ENCODE assay signal across 2 cellular contexts in the genomic region with DNA sequence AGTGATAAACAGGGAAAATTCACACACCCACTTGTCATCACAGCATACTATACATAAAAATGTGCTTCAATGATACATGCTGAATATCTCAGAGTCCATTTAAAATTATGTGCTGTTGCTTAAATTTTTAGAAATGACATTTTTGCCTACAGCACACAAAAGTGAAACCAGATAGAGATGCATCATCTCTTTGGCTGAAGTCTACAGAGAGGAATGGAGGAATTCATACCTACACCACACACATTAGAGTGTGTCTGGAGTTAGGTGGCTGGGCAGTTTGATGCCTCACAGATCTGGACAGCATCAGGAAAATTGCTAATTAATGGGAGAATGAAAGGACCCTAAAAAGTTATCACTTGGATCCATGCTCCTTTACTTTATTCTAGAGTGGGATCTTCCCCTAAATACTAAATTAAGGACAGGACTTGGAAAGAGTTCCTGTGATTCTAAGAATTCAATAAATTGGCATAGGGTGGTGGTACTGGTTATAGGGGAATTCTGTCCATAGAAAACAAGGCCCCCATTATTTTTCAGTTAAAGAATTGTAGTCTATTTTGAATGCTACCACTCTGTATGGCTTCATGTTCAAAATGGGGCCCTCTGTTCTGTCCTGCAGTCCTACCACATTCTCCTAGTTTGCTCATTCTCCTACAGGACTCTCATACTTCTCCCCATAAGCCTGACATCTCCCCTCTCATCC.
TF ChIP-seq lines count a peak whose summit lies in the region.

No MANE protein-coding gene starts in this region.

TF ChIP-seq in IMR-90, 13 proteins besides CTCF, POLR2A, EP300 and RAD21:
- no peak for TF ChIP-seq SMC3 (IDR thresholded peaks at IDR 0.05; ENCODE audit: low read depth, low read length)
- no peak for TF ChIP-seq NFE2L2 (IDR thresholded peaks at IDR 0.05; ENCODE audit: low read depth, low read length)
- no peak for TF ChIP-seq CEBPB (IDR thresholded peaks at IDR 0.05; ENCODE audit: low read depth, low read length)
- TF ChIP-seq FOS (IDR thresholded peaks at IDR 0.05; ENCODE audit: low read depth, low read length): no peak
- TF ChIP-seq MXI1 (IDR thresholded peaks at IDR 0.05; ENCODE audit: borderline replicate concordance, low read depth, low read length): no peak
- no peak for TF ChIP-seq CHD1 (IDR thresholded peaks at IDR 0.05; ENCODE audit: low read depth, low read length)
- TF ChIP-seq, protein P1, sequence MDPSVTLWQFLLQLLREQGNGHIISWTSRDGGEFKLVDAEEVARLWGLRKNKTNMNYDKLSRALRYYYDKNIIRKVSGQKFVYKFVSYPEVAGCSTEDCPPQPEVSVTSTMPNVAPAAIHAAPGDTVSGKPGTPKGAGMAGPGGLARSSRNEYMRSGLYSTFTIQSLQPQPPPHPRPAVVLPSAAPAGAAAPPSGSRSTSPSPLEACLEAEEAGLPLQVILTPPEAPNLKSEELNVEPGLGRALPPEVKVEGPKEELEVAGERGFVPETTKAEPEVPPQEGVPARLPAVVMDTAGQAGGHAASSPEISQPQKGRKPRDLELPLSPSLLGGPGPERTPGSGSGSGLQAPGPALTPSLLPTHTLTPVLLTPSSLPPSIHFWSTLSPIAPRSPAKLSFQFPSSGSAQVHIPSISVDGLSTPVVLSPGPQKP (IDR thresholded peaks at IDR 0.05; ENCODE audit: borderline replicate concordance, low read depth, low read length): no peak
- TF ChIP-seq, protein P2, sequence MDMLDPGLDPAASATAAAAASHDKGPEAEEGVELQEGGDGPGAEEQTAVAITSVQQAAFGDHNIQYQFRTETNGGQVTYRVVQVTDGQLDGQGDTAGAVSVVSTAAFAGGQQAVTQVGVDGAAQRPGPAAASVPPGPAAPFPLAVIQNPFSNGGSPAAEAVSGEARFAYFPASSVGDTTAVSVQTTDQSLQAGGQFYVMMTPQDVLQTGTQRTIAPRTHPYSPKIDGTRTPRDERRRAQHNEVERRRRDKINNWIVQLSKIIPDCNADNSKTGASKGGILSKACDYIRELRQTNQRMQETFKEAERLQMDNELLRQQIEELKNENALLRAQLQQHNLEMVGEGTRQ (IDR thresholded peaks at IDR 0.05; ENCODE audit: low read depth, low read length): no peak
- TF ChIP-seq MAZ (IDR thresholded peaks at IDR 0.05; ENCODE audit: borderline replicate concordance, low read depth, low read length): no peak
- TF ChIP-seq BHLHE40 (IDR thresholded peaks at IDR 0.05; ENCODE audit: low read depth, low read length): no peak
- TF ChIP-seq RFX5 (IDR thresholded peaks at IDR 0.05; ENCODE audit: low read depth, low read length): no peak
- no peak for TF ChIP-seq MAFK (IDR thresholded peaks at IDR 0.05; ENCODE audit: low read depth, low read length)
- TF ChIP-seq RCOR1 (IDR thresholded peaks at IDR 0.05; ENCODE audit: insufficient replicate concordance, low read length): no peak

TF ChIP-seq in endothelial cell of umbilical vein, 7 proteins besides CTCF, POLR2A, EP300 and RAD21:
- TF ChIP-seq MAX (IDR thresholded peaks at IDR 0.05; ENCODE audit: insufficient read depth, insufficient read length) (no peak), POLR2AphosphoS5 (IDR thresholded peaks at IDR 0.05; ENCODE audit: insufficient read depth, low read depth, low read length) (no peak)
